Comparison of ENCODE assay signal across 8 cellular contexts in the genomic region with DNA sequence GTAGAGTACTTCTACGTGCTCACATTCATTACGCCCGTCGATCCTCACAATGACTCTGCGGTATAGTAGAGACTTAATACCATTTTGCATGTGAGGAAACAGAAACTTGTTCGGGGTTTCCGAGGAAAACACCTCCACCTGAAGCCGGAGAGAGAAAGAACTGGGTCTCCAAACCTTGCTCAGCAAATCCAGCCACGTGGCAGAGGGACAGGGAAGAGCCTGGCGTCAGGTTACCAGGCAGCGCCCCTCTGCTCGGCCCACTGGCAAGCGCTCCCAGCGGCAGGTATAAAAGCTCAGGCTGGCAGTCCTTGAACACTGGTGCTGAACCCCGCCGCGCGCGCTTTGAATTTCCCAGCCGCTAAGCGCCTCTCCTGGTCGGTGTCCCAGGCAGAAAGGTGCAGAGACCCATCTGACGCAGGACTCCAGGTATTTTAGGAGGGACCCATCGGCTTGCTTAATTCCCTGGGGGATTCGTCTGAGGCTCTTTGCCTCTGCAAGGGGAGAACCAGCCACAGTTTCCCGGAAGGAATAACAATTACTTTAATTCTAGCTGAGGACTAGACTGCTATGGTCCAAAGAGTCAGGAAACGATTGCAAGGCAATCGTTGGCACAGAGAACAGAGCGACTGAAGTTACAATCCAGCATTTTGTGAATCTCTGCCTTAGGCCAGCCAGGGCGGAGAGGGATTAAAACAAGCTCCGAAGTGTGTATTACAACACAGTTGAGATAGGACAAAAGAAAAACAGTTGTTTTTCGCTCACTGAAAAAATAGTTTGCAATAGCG. TPM values are rescaled to one million over a fixed set of nuclear protein-coding genes. Genes with fewer than 3 reads are reported as not detected.
DNase-seq lines count a peak whose midpoint lies in the region; ATAC-seq and TF ChIP-seq lines count a peak whose summit lies in the region.

A gene with protein sequence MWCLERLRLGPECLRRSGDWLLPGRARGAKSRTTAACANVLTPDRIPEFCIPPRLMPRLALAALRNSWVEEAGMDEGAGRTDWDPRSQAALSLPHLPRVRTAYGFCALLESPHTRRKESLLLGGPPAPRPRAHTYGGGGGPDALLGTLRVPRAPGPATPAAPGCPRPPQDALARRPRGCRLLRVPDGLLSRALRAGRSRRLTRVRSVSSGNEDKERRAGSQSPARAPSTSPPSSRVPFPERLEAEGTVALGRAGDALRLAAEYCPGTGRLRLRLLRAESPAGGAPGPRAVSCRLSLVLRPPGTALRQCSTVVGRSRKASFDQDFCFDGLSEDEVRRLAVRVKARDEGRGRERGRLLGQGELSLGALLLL (plus strand): TSS at position 315 of the 785 bp plus-strand sequence. CDS start 637 bp downstream, outside the sequence.

- no peaks in the 10 kb centered on the region for H3K9me3 ChIP-seq in DOHH2 (ENCODE audit: control insufficient read depth, insufficient read depth, low read length)
- H3K9me3 ChIP-seq in SU-DHL-6 (ENCODE audit: insufficient read depth, low read length): no peaks in the 10 kb centered on the region
- H3K9me3 ChIP-seq in right cardiac atrium (ENCODE audit: control insufficient read depth, low read length): no peaks in the 10 kb centered on the region
- no peaks in the 10 kb centered on the region for H3K9me3 ChIP-seq in prostate gland

- TF ChIP-seq CTCF in DOHH2 (IDR thresholded peaks at IDR 0.05; ENCODE audit: low read depth, low read length, poor library complexity, severe bottlenecking): no peak
- no peak for TF ChIP-seq CTCF in SU-DHL-6 (IDR thresholded peaks at IDR 0.05; ENCODE audit: insufficient read depth, low read length, poor library complexity, severe bottlenecking)
- peak in 2 of 4 experiments; percentile 58 to 61 for TF ChIP-seq CTCF in prostate gland (IDR thresholded peaks at IDR 0.05)

- TF ChIP-seq RAD21 in Ishikawa (IDR thresholded peaks at IDR 0.05; ENCODE audit: low read depth): 0 out of 2 replicates have a peak, but pooled peaks have one; percentile 3

- ATAC-seq in right cardiac atrium (peak; percentile 77 to 85), GM21447 (IDR thresholded peaks at IDR 0.05; ENCODE audit: unreplicated experiment) (no peak), GM19035 (IDR thresholded peaks at IDR 0.05; ENCODE audit: unreplicated experiment) (no peak)

- TF ChIP-seq EP300 in Ishikawa (IDR thresholded peaks at IDR 0.05; ENCODE audit: borderline replicate concordance): peak; percentile 43

- no peak within 1 kb of the TSS for H2AFZ ChIP-seq in SU-DHL-6 (ENCODE audit: low read depth, low read length, severe bottlenecking)

- peak within 1 kb of the TSS; percentile 72 for H3K4me2 ChIP-seq in DOHH2 (ENCODE audit: low read length)
- peak within 1 kb of the TSS; percentile 23 for H3K4me2 ChIP-seq in SU-DHL-6 (ENCODE audit: low read depth, low read length, poor library complexity, severe bottlenecking)

- no peaks in the 10 kb centered on the region for H3K36me3 ChIP-seq in DOHH2 (ENCODE audit: control insufficient read depth, low read length)
- H3K36me3 ChIP-seq in SU-DHL-6 (ENCODE audit: low read length): no peaks in the 10 kb centered on the region
- no peaks in the 10 kb centered on the region for H3K36me3 ChIP-seq in prostate gland

- H3K27me3 ChIP-seq in DOHH2 (ENCODE audit: control insufficient read depth, low read length): peaks cover 38% of the 10 kb centered on the region
- no peaks in the 10 kb centered on the region for H3K27me3 ChIP-seq in SU-DHL-6 (ENCODE audit: low read length)
- H3K27me3 ChIP-seq in right cardiac atrium (ENCODE audit: control insufficient read depth, insufficient read depth): no peaks in the 10 kb centered on the region
- H3K27me3 ChIP-seq in prostate gland (replicated peaks; ENCODE audit: insufficient read depth): no peaks in the 10 kb centered on the region

- H3K9me2 ChIP-seq in DOHH2 (replicated peaks; ENCODE audit: control insufficient read depth, low read length) (no peaks in the 10 kb centered on the region), SU-DHL-6 (replicated peaks; ENCODE audit: insufficient read depth, low read length) (no peaks in the 10 kb centered on the region)

- peak within 1 kb of the TSS; percentile 54 for H3K4me3 ChIP-seq in DOHH2 (ENCODE audit: low read length)
- no peak within 1 kb of the TSS for H3K4me3 ChIP-seq in SU-DHL-6 (ENCODE audit: insufficient read depth, low read length, poor library complexity, severe bottlenecking)
- peak within 1 kb of the TSS; percentile 41 for H3K4me3 ChIP-seq in right cardiac atrium (ENCODE audit: low read length)
- H3K4me3 ChIP-seq in prostate gland: peak within 1 kb of the TSS; percentile 40 to 45

- peaks cover 25% of the 10 kb centered on the region for H3K4me1 ChIP-seq in DOHH2 (ENCODE audit: control insufficient read depth, low read length)
- H3K4me1 ChIP-seq in right cardiac atrium (ENCODE audit: control insufficient read depth, insufficient read depth, low read length): no peaks in the 10 kb centered on the region
- no peaks in the 10 kb centered on the region for H3K4me1 ChIP-seq in prostate gland (replicated peaks)

- intact Hi-C loops in right cardiac atrium (cut with DNase I): no loop called here
- intact Hi-C loops in prostate gland (cut with DNase I): loop anchor here (10.0 kb wide), 1 partner anchor 192 kb away; no protein-coding TSS in a partner anchor

- DNase-seq in amniotic epithelial cell (ENCODE audit: low read depth) (peak; percentile 54), right cardiac atrium (peak; percentile 54 to 81 (median 79)), prostate gland (ENCODE audit: low spot score) (peak; percentile 88)

- H3K9ac ChIP-seq in SU-DHL-6 (ENCODE audit: low read length): no peak within 1 kb of the TSS

- TF ChIP-seq POLR2A in prostate gland (IDR thresholded peaks at IDR 0.05): peak; percentile 80

- 4% methylated on average over 33 of the region's 33 CpGs for WGBS in right cardiac atrium
- 4% methylated on average over 33 of the region's 33 CpGs for WGBS in prostate gland

- peaks cover 5% of the 10 kb centered on the region; the same call in 1 of the 2 replicates for H3F3A ChIP-seq in DOHH2 (ENCODE audit: control insufficient read depth, insufficient read depth)
- H3F3A ChIP-seq in SU-DHL-6 (ENCODE audit: insufficient read depth): no peaks in the 10 kb centered on the region

- H3K79me2 ChIP-seq in DOHH2 (ENCODE audit: control insufficient read depth, low read length) (no peaks in the 10 kb centered on the region), SU-DHL-6 (ENCODE audit: insufficient read depth, low read length) (no peaks in the 10 kb centered on the region)

- no peak within 1 kb of the TSS for H3K27ac ChIP-seq in DOHH2 (ENCODE audit: low read depth, low read length)
- H3K27ac ChIP-seq in SU-DHL-6 (ENCODE audit: low read depth, low read length): no peak within 1 kb of the TSS
- no peak within 1 kb of the TSS for H3K27ac ChIP-seq in right cardiac atrium (ENCODE audit: low read length)
- peak within 1 kb of the TSS in 1 of 2 donors; percentile 1 for H3K27ac ChIP-seq in prostate gland

- H4K20me1 ChIP-seq in DOHH2 (ENCODE audit: control insufficient read depth, insufficient read depth, low read depth, low read length) (no peaks in the 10 kb centered on the region), SU-DHL-6 (ENCODE audit: low read depth, low read length) (no peaks in the 10 kb centered on the region)

TF ChIP-seq in Ishikawa, 13 proteins besides CTCF, POLR2A, EP300 and RAD21 (continues in another document):
- TF ChIP-seq, protein P1, sequence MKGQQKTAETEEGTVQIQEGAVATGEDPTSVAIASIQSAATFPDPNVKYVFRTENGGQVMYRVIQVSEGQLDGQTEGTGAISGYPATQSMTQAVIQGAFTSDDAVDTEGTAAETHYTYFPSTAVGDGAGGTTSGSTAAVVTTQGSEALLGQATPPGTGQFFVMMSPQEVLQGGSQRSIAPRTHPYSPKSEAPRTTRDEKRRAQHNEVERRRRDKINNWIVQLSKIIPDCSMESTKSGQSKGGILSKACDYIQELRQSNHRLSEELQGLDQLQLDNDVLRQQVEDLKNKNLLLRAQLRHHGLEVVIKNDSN (IDR thresholded peaks at IDR 0.05): peak; percentile 79
- TF ChIP-seq YY1 (IDR thresholded peaks at IDR 0.05; ENCODE audit: low read depth) (no peak), NFIC (IDR thresholded peaks at IDR 0.05) (0 out of 2 replicates have a peak, but pooled peaks have one; percentile 32), TCF12 (IDR thresholded peaks at IDR 0.05; ENCODE audit: low read depth) (peak; percentile 52), CEBPB (IDR thresholded peaks at IDR 0.05) (no peak), TEAD4 (IDR thresholded peaks at IDR 0.05) (peak; percentile 10; the same call in 1 of the 2 replicates), FOXM1 (IDR thresholded peaks at IDR 0.05; ENCODE audit: borderline replicate concordance, low read depth) (0 out of 2 replicates have a peak, but pooled peaks have one; percentile 25), EGR1 (IDR thresholded peaks at IDR 0.05) (no peak)
- TF ChIP-seq, protein P2, sequence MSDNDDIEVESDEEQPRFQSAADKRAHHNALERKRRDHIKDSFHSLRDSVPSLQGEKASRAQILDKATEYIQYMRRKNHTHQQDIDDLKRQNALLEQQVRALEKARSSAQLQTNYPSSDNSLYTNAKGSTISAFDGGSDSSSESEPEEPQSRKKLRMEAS (IDR thresholded peaks at IDR 0.05): peak; percentile 97
- TF ChIP-seq, protein P3, sequence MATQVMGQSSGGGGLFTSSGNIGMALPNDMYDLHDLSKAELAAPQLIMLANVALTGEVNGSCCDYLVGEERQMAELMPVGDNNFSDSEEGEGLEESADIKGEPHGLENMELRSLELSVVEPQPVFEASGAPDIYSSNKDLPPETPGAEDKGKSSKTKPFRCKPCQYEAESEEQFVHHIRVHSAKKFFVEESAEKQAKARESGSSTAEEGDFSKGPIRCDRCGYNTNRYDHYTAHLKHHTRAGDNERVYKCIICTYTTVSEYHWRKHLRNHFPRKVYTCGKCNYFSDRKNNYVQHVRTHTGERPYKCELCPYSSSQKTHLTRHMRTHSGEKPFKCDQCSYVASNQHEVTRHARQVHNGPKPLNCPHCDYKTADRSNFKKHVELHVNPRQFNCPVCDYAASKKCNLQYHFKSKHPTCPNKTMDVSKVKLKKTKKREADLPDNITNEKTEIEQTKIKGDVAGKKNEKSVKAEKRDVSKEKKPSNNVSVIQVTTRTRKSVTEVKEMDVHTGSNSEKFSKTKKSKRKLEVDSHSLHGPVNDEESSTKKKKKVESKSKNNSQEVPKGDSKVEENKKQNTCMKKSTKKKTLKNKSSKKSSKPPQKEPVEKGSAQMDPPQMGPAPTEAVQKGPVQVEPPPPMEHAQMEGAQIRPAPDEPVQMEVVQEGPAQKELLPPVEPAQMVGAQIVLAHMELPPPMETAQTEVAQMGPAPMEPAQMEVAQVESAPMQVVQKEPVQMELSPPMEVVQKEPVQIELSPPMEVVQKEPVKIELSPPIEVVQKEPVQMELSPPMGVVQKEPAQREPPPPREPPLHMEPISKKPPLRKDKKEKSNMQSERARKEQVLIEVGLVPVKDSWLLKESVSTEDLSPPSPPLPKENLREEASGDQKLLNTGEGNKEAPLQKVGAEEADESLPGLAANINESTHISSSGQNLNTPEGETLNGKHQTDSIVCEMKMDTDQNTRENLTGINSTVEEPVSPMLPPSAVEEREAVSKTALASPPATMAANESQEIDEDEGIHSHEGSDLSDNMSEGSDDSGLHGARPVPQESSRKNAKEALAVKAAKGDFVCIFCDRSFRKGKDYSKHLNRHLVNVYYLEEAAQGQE (IDR thresholded peaks at IDR 0.05; ENCODE audit: low read depth): peak; percentile 84

RNA-seq across cellular contexts. Expression of the gene that starts here (rescaled TPM):
- not detected for total RNA-seq in right cardiac atrium
- 0.02 TPM for polyA plus RNA-seq in right cardiac atrium
- under 1 TPM; 0.28 to 0.36 TPM for total RNA-seq in prostate gland

Comparison
In these comparisons a context has a peak if more than half of its experiments do, and no peak if none do; other contexts are left out.
1. Peak in DNase-seq, ATAC-seq and H3K4me3 ChIP-seq in right cardiac atrium; RNA of the gene not detected or under 1 TPM.
2. Peak in DNase-seq and H3K4me3 ChIP-seq in prostate gland; RNA of the gene not detected or under 1 TPM.